ENCODE assay signal across 8 cellular contexts in genomic region chr5:132260714-132261615, GRCh38. TPM values are rescaled to one million over a fixed set of nuclear protein-coding genes. Genes with fewer than 3 reads are reported as not detected.
DNase-seq lines count a peak whose midpoint lies in the region; ATAC-seq, FAIRE-seq and TF ChIP-seq lines count a peak whose summit lies in the region.

No MANE protein-coding gene starts in this region.

- 46 to 54% methylated on average over 6 of the region's 6 CpGs for WGBS in sigmoid colon, 2 donors
- 28 to 40% (median 34%) methylated on average over 6 of the region's 6 CpGs for WGBS in small intestine, 3 donors

- H3K9me3 ChIP-seq in sigmoid colon (no peaks in the 10 kb centered on the region), small intestine (ENCODE audit: control insufficient read depth, low read depth) (no peaks in the 10 kb centered on the region)

- DNase-seq in GM03348 (ENCODE audit: low spot score) (peak; percentile 56), fibroblast of pulmonary artery (ENCODE audit: low read depth) (peak; percentile 89), sigmoid colon (peak; percentile 92), NCI-H1105 (lab: John Stamatoyannopoulos, UW) (no peak), small intestine (no peak), 8988T (no peak)
- DNase-seq in activated CD8-positive, alpha-beta memory T cell treated with anti-CD3 and anti-CD28 coated beads, Interleukin-2, amount 50 U/mL, for 4 hours, result peak; percentile 53

- FAIRE-seq in small intestine (lab: Jason Lieb, UNC), result no peak

- H3K27ac ChIP-seq in sigmoid colon, result peak overlapping the region; percentile 97 to 99 (median 98)
- H3K27ac ChIP-seq in small intestine (ENCODE audit: low read depth in 1 of 2, low read length in 1 of 2), result peak overlapping the region in 1 of 2 donors; percentile 88

- TF ChIP-seq CTCF in fibroblast of pulmonary artery (IDR thresholded peaks at IDR 0.05; ENCODE audit: low read length, missing control alignments), result no peak
- TF ChIP-seq CTCF in sigmoid colon (IDR thresholded peaks at IDR 0.05), result no peak

- no peak for TF ChIP-seq POLR2A in sigmoid colon (IDR thresholded peaks at IDR 0.05)

- peak in 1 of 4 donors; percentile 30 for TF ChIP-seq EP300 in sigmoid colon (IDR thresholded peaks at IDR 0.05)

- H3K4me1 ChIP-seq in sigmoid colon (peaks cover 0 to 84% (median 80%) of the 10 kb centered on the region in 4 donors), small intestine (ENCODE audit: control insufficient read depth in 2 of 2, insufficient read depth in 1 of 2, low read depth in 1 of 2, low read length in 1 of 2) (peaks cover 3 to 12% of the 10 kb centered on the region in 2 donors)

- ATAC-seq in HG03045 (IDR thresholded peaks at IDR 0.05; ENCODE audit: unreplicated experiment), result peak; percentile 47

- H3K36me3 ChIP-seq in sigmoid colon, result peaks cover 0 to 17% (median 0%) of the 10 kb centered on the region in 4 donors
- H3K36me3 ChIP-seq in small intestine (ENCODE audit: control insufficient read depth in 2 of 2, insufficient read depth in 2 of 2, low read length in 2 of 2), result no peaks in the 10 kb centered on the region

- H3K4me3 ChIP-seq in fibroblast of pulmonary artery (replicated peaks; ENCODE audit: low read depth, low read length), result no peak overlapping the region
- H3K4me3 ChIP-seq in sigmoid colon, result peak overlapping the region in 2 of 4 donors; percentile 7 to 91
- no peak overlapping the region for H3K4me3 ChIP-seq in small intestine (ENCODE audit: low read depth in 1 of 2, low read length in 2 of 2)

- no peaks in the 10 kb centered on the region for H3K27me3 ChIP-seq in sigmoid colon
- H3K27me3 ChIP-seq in small intestine (ENCODE audit: control insufficient read depth in 2 of 2, insufficient read depth in 2 of 2, low read length in 2 of 2), result no peaks in the 10 kb centered on the region

- intact Hi-C loops in sigmoid colon (cut with DNase I), result loop anchor here (10.0 kb wide), 1 partner anchor 234 kb away; the partner anchor contains the start of gene IRF1

RNA-seq across cellular contexts. Expression of gene PDLIM4, which starts 3.5 kb away (rescaled TPM):
- 100 to 1,000 TPM in 2 of 4 donors, 10 to 100 TPM in 2; 38.2 to 133 (median 90.1) TPM for total RNA-seq in sigmoid colon
- 10 to 100 TPM in 2 of 3 donors, 1 to 10 TPM in 1; 2.1 to 16.5 (median 11.4) TPM for polyA plus RNA-seq in sigmoid colon
- 10 to 100 TPM in 1 of 3 donors, 1 to 10 TPM in 2; 2.5 to 14.2 (median 5.9) TPM for polyA plus RNA-seq in small intestine

RNA-seq across cellular contexts. Expression of gene SLC22A4, which starts 33.2 kb away (rescaled TPM):
- total RNA-seq in sigmoid colon, result 1 to 10 TPM in 2 of 4 donors, under 1 TPM in 2; 0.49 to 3.4 (median 0.95) TPM
- 1 to 10 TPM in 1 of 3 donors, under 1 TPM in 2; 0.58 to 1.2 (median 0.69) TPM for polyA plus RNA-seq in sigmoid colon
- polyA plus RNA-seq in small intestine, result 1 to 10 TPM; 1.5 to 5.7 (median 4.2) TPM

RNA-seq across cellular contexts. Expression of gene P4HA2, which starts 33.3 kb away (rescaled TPM):
- 10 to 100 TPM; 23.9 to 35.2 (median 28.9) TPM for total RNA-seq in sigmoid colon
- polyA plus RNA-seq in sigmoid colon (10 to 100 TPM in 2 of 3 donors, 1 to 10 TPM in 1; 4.2 to 24.8 (median 12.5) TPM), small intestine (10 to 100 TPM; 15.7 to 24.8 (median 19.1) TPM)

Comparison
In these comparisons a context has a peak if more than half of its experiments do, and no peak if none do; other contexts are left out.
1. DNase-seq: peak in GM03348 (single experiment), activated CD8-positive, alpha-beta memory T cell treated with anti-CD3 and anti-CD28 coated beads, Interleukin-2, amount 50 U/mL, for 4 hours (single experiment), fibroblast of pulmonary artery (single experiment) and sigmoid colon (single experiment); none in NCI-H1105 (single experiment), small intestine (single experiment) and 8988T (single experiment).